In genomic region chr9:127872492-127873222, GRCh38 we compare ENCODE assay signal across 20 cellular contexts. TPM values are rescaled to one million over a fixed set of nuclear protein-coding genes. Genes with fewer than 3 reads are reported as not detected.
DNase-seq lines count a peak whose midpoint lies in the region; ATAC-seq, FAIRE-seq and TF ChIP-seq lines count a peak whose summit lies in the region.
"Had no signal": no experiment of that assay in that cellular context is flagged by ENCODE, and none has a peak within 500 bp of the region (broad histone marks: within the 10 kb centered on the region; RNA-seq: fewer than 3 reads in every experiment).

No MANE protein-coding gene starts in this region.

- H3K27ac Mint-ChIP-seq in stimulated activated effector memory CD8-positive, alpha-beta T cell treated with anti-CD3 and anti-CD28 coated beads, Interleukin-12 subunit alpha, Interleukin-12 subunit beta, amount 100 ng/mL, for 72 hours = peak overlapping the region; percentile 64

- H3K36me3 ChIP-seq in IMR-90 (ENCODE audit: control insufficient read depth, insufficient read depth, low read length) (peaks cover 29% of the 10 kb centered on the region), K562 (ENCODE audit: control insufficient read depth, insufficient read depth, low read length) (peaks cover 12% of the 10 kb centered on the region; the same call in 2 of the 3 replicates), mesodermal cell (ENCODE audit: control insufficient read depth, insufficient read depth, low read length) (peaks cover 13% of the 10 kb centered on the region)

- no peak overlapping the region for H3K56ac ChIP-seq in IMR-90 (ENCODE audit: extremely low read depth, insufficient read depth, low read length)

- no peak overlapping the region for H4K5ac ChIP-seq in IMR-90 (ENCODE audit: low read depth, low read length)

- H2BK15ac ChIP-seq in IMR-90 (ENCODE audit: low read depth, low read length) = no peak overlapping the region

- no peak overlapping the region for H3K4ac ChIP-seq in IMR-90 (ENCODE audit: low read depth, low read length)

- H3K9me1 ChIP-seq in IMR-90 (ENCODE audit: insufficient read depth, low read length) = no peaks in the 10 kb centered on the region
- H3K9me1 ChIP-seq in K562 (ENCODE audit: control insufficient read depth, insufficient read depth, low read length) = no peaks in the 10 kb centered on the region

- H3K79me2 ChIP-seq in K562 (ENCODE audit: control insufficient read depth, insufficient read depth, low read length) = peaks cover 12% of the 10 kb centered on the region; the same call in 2 of the 3 replicates

- no peak overlapping the region for H3K23ac ChIP-seq in IMR-90 (ENCODE audit: low read depth, low read length)

- dilution Hi-C loops in IMR-90 (cut with HindIII; ENCODE audit: low sequenced_read_pairs, unreplicated experiment) = no loop called here

- CTCF ChIA-PET in IMR-90 (lab: Yijun Ruan, JAX) (no interaction called here), K562 (lab: Yijun Ruan, JAX; ENCODE audit: low intra/inter-chr PET ratio) (no interaction called here)

- TF ChIP-seq RAD21 in IMR-90 (IDR thresholded peaks at IDR 0.05; ENCODE audit: low read length) (no peak), K562 (CRISPR knock-in tag; conservative IDR thresholded peaks at IDR 0.05 in 1 of 2, IDR thresholded peaks at IDR 0.05 in 1 of 2) (no peak)

- H3K9me3 Mint-ChIP-seq in stimulated activated effector memory CD8-positive, alpha-beta T cell treated with anti-CD3 and anti-CD28 coated beads, Interleukin-12 subunit alpha, Interleukin-12 subunit beta, amount 100 ng/mL, for 72 hours = no peaks in the 10 kb centered on the region
- H3K9me3 Mint-ChIP-seq: CD4-positive, alpha-beta memory T cell had no signal

- H3K27me3 ChIP-seq in IMR-90 (ENCODE audit: control insufficient read depth, insufficient read depth, low read length) (no peaks in the 10 kb centered on the region), K562 (ENCODE audit: control insufficient read depth in 2 of 2, insufficient read depth in 2 of 2, low read length in 2 of 2) (no peaks in the 10 kb centered on the region)

- H2AFZ ChIP-seq in IMR-90 (replicated peaks; ENCODE audit: low read length, poor library complexity) (no peak overlapping the region), K562 (ENCODE audit: low read depth, low read length) (no peak overlapping the region)

- no peak overlapping the region for H3K27ac ChIP-seq in IMR-90 (ENCODE audit: insufficient read depth, low read length)
- no peak overlapping the region for H3K27ac ChIP-seq in K562 (ENCODE audit: extremely low read depth, low read depth, low read length)
- peak overlapping the region; percentile 49 for H3K27ac ChIP-seq in mesodermal cell (ENCODE audit: low read depth, low read length, severe bottlenecking)

- H4K91ac ChIP-seq in IMR-90 (ENCODE audit: insufficient read depth, low read depth, low read length) = no peak overlapping the region

- ATAC-seq in IMR-90 (ENCODE audit: low read depth) (no peak), K562 (no peak), GM21723 (IDR thresholded peaks at IDR 0.05; ENCODE audit: unreplicated experiment) (no peak)
- ATAC-seq in stimulated activated effector memory CD8-positive, alpha-beta T cell treated with anti-CD3 and anti-CD28 coated beads, Interleukin-12 subunit alpha, Interleukin-12 subunit beta, amount 100 ng/mL, for 72 hours = no peak

- no peak overlapping the region for H2AK5ac ChIP-seq in IMR-90 (ENCODE audit: low read depth, low read length)

- no peak overlapping the region for H2BK5ac ChIP-seq in IMR-90 (ENCODE audit: low read depth, low read length, poor library complexity, severe bottlenecking)

- H3K9me3 ChIP-seq in IMR-90 (ENCODE audit: control insufficient read depth, insufficient read depth, low read length) (no peaks in the 10 kb centered on the region), K562 (replicated peaks; ENCODE audit: control insufficient read depth, insufficient read depth, low read depth, low read length) (no peaks in the 10 kb centered on the region), mesodermal cell (ENCODE audit: control insufficient read depth, low read length) (no peaks in the 10 kb centered on the region)

- H3K4me3 ChIP-seq in IMR-90 (ENCODE audit: insufficient read depth, low read depth, low read length) = no peak overlapping the region
- no peak overlapping the region for H3K4me3 ChIP-seq in K562
- no peak overlapping the region for H3K4me3 ChIP-seq in mesodermal cell (ENCODE audit: extremely low read depth, insufficient read depth, low read length, poor library complexity, severe bottlenecking)

- H3K4me3 Mint-ChIP-seq in stimulated activated effector memory CD8-positive, alpha-beta T cell treated with anti-CD3 and anti-CD28 coated beads, Interleukin-12 subunit alpha, Interleukin-12 subunit beta, amount 100 ng/mL, for 72 hours = no peak overlapping the region
- H3K4me3 Mint-ChIP-seq: CD4-positive, alpha-beta memory T cell had no signal

- no peak overlapping the region for H3K14ac ChIP-seq in IMR-90 (replicated peaks; ENCODE audit: low read depth, low read length)

- H2BK20ac ChIP-seq in IMR-90 (ENCODE audit: low read depth, low read length) = no peak overlapping the region

- H2AK9ac ChIP-seq in IMR-90 (replicated peaks; ENCODE audit: low read depth, low read length, poor library complexity) = peak overlapping the region; percentile 33

- peaks cover 6% of the 10 kb centered on the region for H3K36me3 Mint-ChIP-seq in stimulated activated effector memory CD8-positive, alpha-beta T cell treated with anti-CD3 and anti-CD28 coated beads, Interleukin-12 subunit alpha, Interleukin-12 subunit beta, amount 100 ng/mL, for 72 hours

- H3K9ac ChIP-seq in IMR-90 (ENCODE audit: low read depth, low read length) (no peak overlapping the region), K562 (ENCODE audit: insufficient read depth in 1 of 2, low read depth in 2 of 2, low read length in 2 of 2) (peak overlapping the region in 1 of 2 experiments; percentile 18; a peak in 1 of 4 replicates)

- in situ Hi-C loops in IMR-90 (cut with MboI; ENCODE audit: low sequenced_read_pairs) = no loop called here
- in situ Hi-C loops in K562 (cut with MboI) = loop anchor here (5.0 to 10.0 kb wide), 3 partner anchors 65 to 278 kb away; partner anchors contain the start of gene TOR2A

- BruUV-seq in IMR-90 (replicated peaks; lab: Mats Ljungman, UMichigan) = no TSS peak
- BruUV-seq in K562 (replicated peaks; lab: Mats Ljungman, UMichigan) = no TSS peak

- peaks cover 20 to 32% of the 10 kb centered on the region in 2 experiments; a peak in 3 of 4 replicates for H3K79me1 ChIP-seq in IMR-90 (ENCODE audit: low read depth in 1 of 2, low read length in 2 of 2)

- no peak overlapping the region for H4K8ac ChIP-seq in IMR-90 (ENCODE audit: low read depth in 2 of 2, low read length in 2 of 2)

- TF ChIP-seq POLR2A in IMR-90 (IDR thresholded peaks at IDR 0.05; ENCODE audit: low read depth, low read length) (no peak), K562 (conservative IDR thresholded peaks at IDR 0.05) (no peak)

- DNase-seq in IMR-90 (no peak), K562 (ENCODE audit: extremely low read depth in 1 of 4, low spot score in 3 of 4) (no peak), NCI-H82 (lab: John Stamatoyannopoulos, UW) (no peak), GM19238 (ENCODE audit: insufficient read length, low spot score) (no peak)
- DNase-seq in stimulated activated effector memory CD8-positive, alpha-beta T cell treated with anti-CD3 and anti-CD28 coated beads, Interleukin-12 subunit alpha, Interleukin-12 subunit beta, amount 100 ng/mL, for 72 hours (ENCODE audit: low spot score in 2 of 2) = no peak
- DNase-seq: ACHN; CD4-positive, alpha-beta memory T cell; DMS79 treated with DMSO at 0.1 percent for 48 hours; HCEC 1CT; KG1; NCI-H1048; NCI-H446 treated with DMSO at 0.1 percent for 48 hours; SHP77 treated with DMSO at 0.1 percent for 48 hours had no signal

- no peak overlapping the region for H3K18ac ChIP-seq in IMR-90 (ENCODE audit: low read depth, low read length)

- intact Hi-C loops in IMR-90 (cut with micrococcal nuclease) (no loop called here), K562 (cut with micrococcal nuclease) (loop anchor here (5.0 to 10.0 kb wide), 2 partner anchors 70 to 278 kb away; partner anchors contain the start of gene FPGS)

- peaks cover 14% of the 10 kb centered on the region for H3K4me1 Mint-ChIP-seq in stimulated activated effector memory CD8-positive, alpha-beta T cell treated with anti-CD3 and anti-CD28 coated beads, Interleukin-12 subunit alpha, Interleukin-12 subunit beta, amount 100 ng/mL, for 72 hours

- TF ChIP-seq CTCF in IMR-90 (conservative IDR thresholded peaks at IDR 0.05; ENCODE audit: low read depth, low read length) (no peak), K562 (IDR thresholded peaks at IDR 0.05 in 2 of 3, conservative IDR thresholded peaks at IDR 0.05 in 1 of 3; ENCODE audit: insufficient read depth in 2 of 3, low read depth in 1 of 3, low read length in 3 of 3) (no peak)

- TF ChIP-seq EP300 in K562 (IDR thresholded peaks at IDR 0.05; ENCODE audit: low read length) = no peak

- POLR2A ChIA-PET in IMR-90 (lab: Charles Lee; ENCODE audit: unreplicated experiment) = interaction anchor here (1.0 kb wide), 1 partner anchor 87 kb away, joined by 3 read pairs; the partner anchor contains the start of gene CDK9
- POLR2A ChIA-PET in K562 (lab: Yijun Ruan, JAX) = interaction anchor here (0.6 to 2.4 kb wide), 6 partner anchors 10 to 1506 kb away, joined by 3 to 9 read pairs (median 4); no protein-coding TSS in a partner anchor

- peaks cover 21% of the 10 kb centered on the region for H3K4me1 ChIP-seq in IMR-90 (ENCODE audit: control insufficient read depth, insufficient read depth, low read length)
- H3K4me1 ChIP-seq in K562 (replicated peaks in 1 of 2; ENCODE audit: control insufficient read depth in 2 of 2, insufficient read depth in 2 of 2, low read length in 2 of 2) = peaks cover 13 to 70% of the 10 kb centered on the region in 2 experiments; a peak in 4 of 5 replicates
- peaks cover 28% of the 10 kb centered on the region for H3K4me1 ChIP-seq in mesodermal cell (ENCODE audit: control insufficient read depth, insufficient read depth, low read length, poor library complexity, severe bottlenecking)

- no peak overlapping the region for H3K4me2 ChIP-seq in IMR-90 (ENCODE audit: low read depth, low read length)
- no peak overlapping the region for H3K4me2 ChIP-seq in K562 (ENCODE audit: insufficient read depth, low read length)

- no peak for FAIRE-seq in K562 (lab: Jason Lieb, UNC)
- FAIRE-seq: D721Med, G401.6, GM12891, HTR-8/SVneo, RCC 7860 had no signal

- WGBS in IMR-90 (ENCODE audit: extremely low coverage in 2 of 2, insufficient read length in 1 of 2), 2 experiments = 88% methylated on average over 2 of the region's 20 CpGs; no CpG with 5 or more reads in 1 of the 2 experiments
- WGBS in K562 (ENCODE audit: insufficient coverage, low coverage, missing lambda C conversion rate) = 83% methylated on average over 18 of the region's 20 CpGs
- WGBS in mesodermal cell (ENCODE audit: insufficient coverage in 2 of 2), 2 experiments = 93 to 94% methylated on average over 16 to 17 of the region's 20 CpGs

- H4K20me1 ChIP-seq in IMR-90 (ENCODE audit: insufficient read depth, low read length) = 0 out of 2 replicates have a peak, but pooled peaks cover 6% of the 10 kb centered on the region
- no peaks in the 10 kb centered on the region for H4K20me1 ChIP-seq in K562 (replicated peaks; ENCODE audit: control insufficient read depth, insufficient read depth, low read length)

- no peak overlapping the region for H2BK120ac ChIP-seq in IMR-90 (ENCODE audit: low read depth, low read length)

RNA-seq across cellular contexts. Expression of gene AK1, which starts 4.8 kb away (rescaled TPM):
- total RNA-seq in IMR-90 (2012; rRNA removed) = 44.8 and 51.4 TPM in 2 replicates
- 119 and 126 TPM in 2 replicates for polyA plus RNA-seq in IMR-90 (2012; rRNA removed)
- 146 and 387 TPM in 2 replicates for polyA plus RNA-seq in IMR-90 (2012; cell fraction: cytosol; rRNA removed)
- polyA plus RNA-seq in IMR-90 (2012; cell fraction: nucleus; rRNA removed; ENCODE audit: low replicate concordance) = 158 and 207 TPM in 2 replicates
- total RNA-seq in K562 (2011; cell fraction: chromatin; rRNA removed; ENCODE audit: low replicate concordance) = 1.9 and 7.3 TPM in 2 replicates
- total RNA-seq in K562 (2011; cell fraction: nucleolus; rRNA removed) = 7.1 and 11.2 TPM in 2 replicates
- total RNA-seq in K562 (2011; cell fraction: nucleoplasm; rRNA removed) = 3.7 and 5.5 TPM in 2 replicates
- total RNA-seq in K562 (2014; rRNA removed) = 33.2 and 56.5 TPM in 2 replicates
- total RNA-seq in K562 (2014; rRNA removed; fragmentation: Illumina TruSeq; extraction: Trizol) = 15.1 and 22.6 TPM in 2 replicates
- 38.7 and 39.0 TPM in 2 replicates for total RNA-seq in K562 (2015; rRNA removed; fragmentation: Illumina TruSeq; extraction: Trizol)
- total RNA-seq in K562 (2021) = 67.6 and 71.8 TPM in 2 replicates
- 37.2 and 44.6 TPM in 2 replicates for polyA plus RNA-seq in K562 (2011; rRNA removed)
- 48.4 and 109 TPM in 2 replicates for polyA plus RNA-seq in K562 (2011; cell fraction: cytosol; rRNA removed)
- polyA plus RNA-seq in K562 (2011; cell fraction: nucleus; rRNA removed) = 29.2 and 57.2 TPM in 2 replicates
- 69.4 and 83.0 TPM in 2 replicates for polyA plus RNA-seq in K562 (2012)
- polyA plus RNA-seq in K562 (2014; fragmentation: Illumina TruSeq; extraction: Trizol) = 68.8 and 76.7 TPM in 2 replicates
- 10 to 100 TPM; 10.1 to 38.9 TPM for polyA plus RNA-seq in K562 (2014; fragmentation: Nextera tagmentation; extraction: Ambion mirVana)
- polyA plus RNA-seq in K562 (2014; rRNA removed) = 58.1 and 73.2 TPM in 2 replicates
- polyA minus RNA-seq in K562 (2011; rRNA and poly(A)+ RNA removed) = 10.3 and 14.5 TPM in 2 replicates
- polyA minus RNA-seq in K562 (2011; cell fraction: cytosol; rRNA and poly(A)+ RNA removed) = 11.4 and 13.5 TPM in 2 replicates
- polyA minus RNA-seq in K562 (2011; cell fraction: nucleus; rRNA and poly(A)+ RNA removed) = 1.2 and 2.1 TPM in 2 replicates
- 88.2 TPM for polyA plus RNA-seq in mesodermal cell (2013, experiment 1 of 2)
- 72.8 TPM for polyA plus RNA-seq in mesodermal cell (2013, experiment 2 of 2)

RNA-seq across cellular contexts. Expression of gene ENG, which starts 18.2 kb away (rescaled TPM):
- 3.6 and 4.2 TPM in 2 replicates for total RNA-seq in IMR-90 (2012; rRNA removed)
- 73.9 and 83.3 TPM in 2 replicates for polyA plus RNA-seq in IMR-90 (2012; rRNA removed)
- 39.1 and 101 TPM in 2 replicates for polyA plus RNA-seq in IMR-90 (2012; cell fraction: cytosol; rRNA removed)
- polyA plus RNA-seq in IMR-90 (2012; cell fraction: nucleus; rRNA removed; ENCODE audit: low replicate concordance) = 36.4 and 102 TPM in 2 replicates
- 0.51 and 0.69 TPM in 2 replicates for total RNA-seq in K562 (2011; cell fraction: chromatin; rRNA removed; ENCODE audit: low replicate concordance)
- total RNA-seq in K562 (2011; cell fraction: nucleolus; rRNA removed) = 0.50 and 1.1 TPM in 2 replicates
- not detected in 2 replicates for total RNA-seq in K562 (2011; cell fraction: nucleoplasm; rRNA removed)
- 0.16 and 0.23 TPM in 2 replicates for total RNA-seq in K562 (2014; rRNA removed)
- 0.07 TPM in 1 of 2 replicates, not detected in the other for total RNA-seq in K562 (2014; rRNA removed; fragmentation: Illumina TruSeq; extraction: Trizol)
- 0.04 TPM in 1 of 2 replicates, not detected in the other for total RNA-seq in K562 (2015; rRNA removed; fragmentation: Illumina TruSeq; extraction: Trizol)
- 0.40 and 0.51 TPM in 2 replicates for total RNA-seq in K562 (2021)
- 0.14 and 0.27 TPM in 2 replicates for polyA plus RNA-seq in K562 (2011; rRNA removed)
- polyA plus RNA-seq in K562 (2011; cell fraction: cytosol; rRNA removed) = 0.19 TPM in 2 replicates
- 0.21 and 0.33 TPM in 2 replicates for polyA plus RNA-seq in K562 (2011; cell fraction: nucleus; rRNA removed)
- polyA plus RNA-seq in K562 (2012) = 0.73 and 1.6 TPM in 2 replicates
- polyA plus RNA-seq in K562 (2014; fragmentation: Illumina TruSeq; extraction: Trizol) = 0.24 and 0.28 TPM in 2 replicates
- polyA plus RNA-seq in K562 (2014; fragmentation: Nextera tagmentation; extraction: Ambion mirVana) = under 1 TPM in 1 of 2 experiments, not detected in 1; 0.13 TPM
- 0.13 TPM in 1 of 2 replicates, not detected in the other for polyA plus RNA-seq in K562 (2014; rRNA removed)
- polyA minus RNA-seq in K562 (2011; rRNA and poly(A)+ RNA removed) = 0.06 TPM in 1 of 2 replicates, not detected in the other
- 0.64 TPM in 1 of 2 replicates, not detected in the other for polyA minus RNA-seq in K562 (2011; cell fraction: cytosol; rRNA and poly(A)+ RNA removed)
- not detected in 2 replicates for polyA minus RNA-seq in K562 (2011; cell fraction: nucleus; rRNA and poly(A)+ RNA removed)
- 69.9 TPM for polyA plus RNA-seq in mesodermal cell (2013, experiment 1 of 2)
- 50.6 TPM for polyA plus RNA-seq in mesodermal cell (2013, experiment 2 of 2)

RNA-seq across cellular contexts. Expression of gene ST6GALNAC6, which starts 26.7 kb away (rescaled TPM):
- total RNA-seq in IMR-90 (2012; rRNA removed) = 35.3 and 35.7 TPM in 2 replicates
- 47.6 and 48.6 TPM in 2 replicates for polyA plus RNA-seq in IMR-90 (2012; rRNA removed)
- polyA plus RNA-seq in IMR-90 (2012; cell fraction: cytosol; rRNA removed) = 41.6 and 60.0 TPM in 2 replicates
- polyA plus RNA-seq in IMR-90 (2012; cell fraction: nucleus; rRNA removed; ENCODE audit: low replicate concordance) = 105 and 190 TPM in 2 replicates
- 18.9 and 41.8 TPM in 2 replicates for total RNA-seq in K562 (2011; cell fraction: chromatin; rRNA removed; ENCODE audit: low replicate concordance)
- 25.3 and 31.9 TPM in 2 replicates for total RNA-seq in K562 (2011; cell fraction: nucleolus; rRNA removed)
- total RNA-seq in K562 (2011; cell fraction: nucleoplasm; rRNA removed) = 19.5 and 22.4 TPM in 2 replicates
- 13.0 and 16.0 TPM in 2 replicates for total RNA-seq in K562 (2014; rRNA removed)
- 6.4 and 8.2 TPM in 2 replicates for total RNA-seq in K562 (2014; rRNA removed; fragmentation: Illumina TruSeq; extraction: Trizol)
- total RNA-seq in K562 (2015; rRNA removed; fragmentation: Illumina TruSeq; extraction: Trizol) = 16.8 and 17.0 TPM in 2 replicates
- total RNA-seq in K562 (2021) = 17.3 and 18.7 TPM in 2 replicates
- 23.0 and 23.7 TPM in 2 replicates for polyA plus RNA-seq in K562 (2011; rRNA removed)
- polyA plus RNA-seq in K562 (2011; cell fraction: cytosol; rRNA removed) = 30.5 and 46.9 TPM in 2 replicates
- 51.3 and 78.0 TPM in 2 replicates for polyA plus RNA-seq in K562 (2011; cell fraction: nucleus; rRNA removed)
- 13.2 and 13.7 TPM in 2 replicates for polyA plus RNA-seq in K562 (2012)
- 14.5 and 15.6 TPM in 2 replicates for polyA plus RNA-seq in K562 (2014; fragmentation: Illumina TruSeq; extraction: Trizol)
- under 1 TPM; 0.13 to 0.20 TPM for polyA plus RNA-seq in K562 (2014; fragmentation: Nextera tagmentation; extraction: Ambion mirVana)
- 16.4 and 19.0 TPM in 2 replicates for polyA plus RNA-seq in K562 (2014; rRNA removed)
- polyA minus RNA-seq in K562 (2011; rRNA and poly(A)+ RNA removed) = 5.5 and 6.3 TPM in 2 replicates
- 3.5 and 5.2 TPM in 2 replicates for polyA minus RNA-seq in K562 (2011; cell fraction: cytosol; rRNA and poly(A)+ RNA removed)
- 10.4 and 11.2 TPM in 2 replicates for polyA minus RNA-seq in K562 (2011; cell fraction: nucleus; rRNA and poly(A)+ RNA removed)
- 42.1 TPM for polyA plus RNA-seq in mesodermal cell (2013, experiment 1 of 2)
- polyA plus RNA-seq in mesodermal cell (2013, experiment 2 of 2) = 36.7 TPM

RNA-seq across cellular contexts. Expression of gene ST6GALNAC4, which starts 44.2 kb away (rescaled TPM):
- total RNA-seq in IMR-90 (2012; rRNA removed) = 11.9 and 12.5 TPM in 2 replicates
- polyA plus RNA-seq in IMR-90 (2012; rRNA removed) = 32.9 and 42.2 TPM in 2 replicates
- 18.6 and 48.3 TPM in 2 replicates for polyA plus RNA-seq in IMR-90 (2012; cell fraction: cytosol; rRNA removed)
- 25.4 and 59.2 TPM in 2 replicates for polyA plus RNA-seq in IMR-90 (2012; cell fraction: nucleus; rRNA removed; ENCODE audit: low replicate concordance)
- 24.9 and 89.8 TPM in 2 replicates for total RNA-seq in K562 (2011; cell fraction: chromatin; rRNA removed; ENCODE audit: low replicate concordance)
- 90.4 and 100 TPM in 2 replicates for total RNA-seq in K562 (2011; cell fraction: nucleolus; rRNA removed)
- total RNA-seq in K562 (2011; cell fraction: nucleoplasm; rRNA removed) = 52.6 and 55.0 TPM in 2 replicates
- 25.5 and 47.2 TPM in 2 replicates for total RNA-seq in K562 (2014; rRNA removed)
- 2.8 and 6.6 TPM in 2 replicates for total RNA-seq in K562 (2014; rRNA removed; fragmentation: Illumina TruSeq; extraction: Trizol)
- total RNA-seq in K562 (2015; rRNA removed; fragmentation: Illumina TruSeq; extraction: Trizol) = 17.2 and 19.0 TPM in 2 replicates
- 43.1 and 47.1 TPM in 2 replicates for total RNA-seq in K562 (2021)
- polyA plus RNA-seq in K562 (2011; rRNA removed) = 14.0 and 19.4 TPM in 2 replicates
- 30.0 and 73.0 TPM in 2 replicates for polyA plus RNA-seq in K562 (2011; cell fraction: cytosol; rRNA removed)
- polyA plus RNA-seq in K562 (2011; cell fraction: nucleus; rRNA removed) = 34.4 and 63.8 TPM in 2 replicates
- polyA plus RNA-seq in K562 (2012) = 26.5 and 52.2 TPM in 2 replicates
- 15.4 and 34.0 TPM in 2 replicates for polyA plus RNA-seq in K562 (2014; fragmentation: Illumina TruSeq; extraction: Trizol)
- 1 to 10 TPM; 2.6 to 3.4 TPM for polyA plus RNA-seq in K562 (2014; fragmentation: Nextera tagmentation; extraction: Ambion mirVana)
- 26.0 and 42.6 TPM in 2 replicates for polyA plus RNA-seq in K562 (2014; rRNA removed)
- 7.5 and 10.6 TPM in 2 replicates for polyA minus RNA-seq in K562 (2011; rRNA and poly(A)+ RNA removed)
- polyA minus RNA-seq in K562 (2011; cell fraction: cytosol; rRNA and poly(A)+ RNA removed) = 30.9 and 50.2 TPM in 2 replicates
- polyA minus RNA-seq in K562 (2011; cell fraction: nucleus; rRNA and poly(A)+ RNA removed) = 24.7 and 25.8 TPM in 2 replicates
- 23.1 TPM for polyA plus RNA-seq in mesodermal cell (2013, experiment 1 of 2)
- 21.1 TPM for polyA plus RNA-seq in mesodermal cell (2013, experiment 2 of 2)

RNA-seq across cellular contexts. Expression of gene PIP5KL1, which starts 57.9 kb away (rescaled TPM):
- total RNA-seq in IMR-90 (2012; rRNA removed) = 0.28 and 0.36 TPM in 2 replicates
- 2.7 and 3.6 TPM in 2 replicates for polyA plus RNA-seq in IMR-90 (2012; rRNA removed)
- polyA plus RNA-seq in IMR-90 (2012; cell fraction: cytosol; rRNA removed) = 2.5 and 3.4 TPM in 2 replicates
- polyA plus RNA-seq in IMR-90 (2012; cell fraction: nucleus; rRNA removed; ENCODE audit: low replicate concordance) = 22.0 and 36.8 TPM in 2 replicates
- 4.2 and 9.4 TPM in 2 replicates for total RNA-seq in K562 (2011; cell fraction: chromatin; rRNA removed; ENCODE audit: low replicate concordance)
- total RNA-seq in K562 (2011; cell fraction: nucleolus; rRNA removed) = 7.7 and 10.1 TPM in 2 replicates
- total RNA-seq in K562 (2011; cell fraction: nucleoplasm; rRNA removed) = 4.3 and 4.5 TPM in 2 replicates
- total RNA-seq in K562 (2014; rRNA removed) = 2.5 and 3.1 TPM in 2 replicates
- total RNA-seq in K562 (2014; rRNA removed; fragmentation: Illumina TruSeq; extraction: Trizol) = 0.80 and 1.2 TPM in 2 replicates
- 0.58 and 1.3 TPM in 2 replicates for total RNA-seq in K562 (2015; rRNA removed; fragmentation: Illumina TruSeq; extraction: Trizol)
- total RNA-seq in K562 (2021) = 3.0 and 3.7 TPM in 2 replicates
- 1.2 and 1.6 TPM in 2 replicates for polyA plus RNA-seq in K562 (2011; rRNA removed)
- polyA plus RNA-seq in K562 (2011; cell fraction: cytosol; rRNA removed) = 1.8 and 2.2 TPM in 2 replicates
- 12.7 and 14.3 TPM in 2 replicates for polyA plus RNA-seq in K562 (2011; cell fraction: nucleus; rRNA removed)
- 1.7 and 5.0 TPM in 2 replicates for polyA plus RNA-seq in K562 (2012)
- 0.82 and 1.2 TPM in 2 replicates for polyA plus RNA-seq in K562 (2014; fragmentation: Illumina TruSeq; extraction: Trizol)
- polyA plus RNA-seq in K562 (2014; fragmentation: Nextera tagmentation; extraction: Ambion mirVana) = under 1 TPM; 0.18 to 0.41 TPM
- polyA plus RNA-seq in K562 (2014; rRNA removed) = 4.3 and 4.8 TPM in 2 replicates
- polyA minus RNA-seq in K562 (2011; rRNA and poly(A)+ RNA removed) = 0.75 TPM in 1 of 2 replicates, not detected in the other
- polyA minus RNA-seq in K562 (2011; cell fraction: cytosol; rRNA and poly(A)+ RNA removed) = 3.0 TPM in 1 of 2 replicates, not detected in the other
- polyA minus RNA-seq in K562 (2011; cell fraction: nucleus; rRNA and poly(A)+ RNA removed) = 2.6 TPM in 2 replicates
- 1.7 TPM for polyA plus RNA-seq in mesodermal cell (2013, experiment 1 of 2)
- polyA plus RNA-seq in mesodermal cell (2013, experiment 2 of 2) = 1.8 TPM
